Comparison of ENCODE assay signal across 37 cellular contexts in the genomic region with DNA sequence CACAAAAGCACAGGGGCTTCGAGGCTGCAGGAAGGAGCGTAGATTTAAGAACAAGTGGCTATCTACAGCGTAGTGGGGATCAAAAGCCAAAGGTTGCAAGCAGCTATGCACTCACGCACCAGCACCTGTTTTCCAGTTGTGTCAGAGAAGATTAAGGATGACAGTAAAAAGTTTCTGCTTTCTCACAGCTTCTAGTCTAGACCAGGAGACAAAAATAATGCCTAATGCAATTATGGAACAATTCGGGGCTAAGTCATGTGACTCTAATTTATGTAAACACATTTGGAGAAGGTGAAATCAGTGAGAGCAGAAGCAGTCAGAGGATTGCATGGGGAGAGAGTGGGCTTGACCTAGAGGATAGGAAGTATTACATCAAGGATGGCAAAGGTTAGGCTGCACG. TPM values are rescaled to one million over a fixed set of nuclear protein-coding genes. Genes with fewer than 3 reads are reported as not detected.
"Had no signal": no experiment of that assay in that cellular context is flagged by ENCODE, and none has a peak within 500 bp of the region (broad histone marks: within the 10 kb centered on the region; RNA-seq: fewer than 3 reads in every experiment).

No MANE protein-coding gene starts in this region.

- H2AFZ ChIP-seq: neural progenitor cell, parathyroid adenoma had no signal

- H3K79me2 ChIP-seq: parathyroid adenoma had no signal

- H3K9me3 ChIP-seq: adrenal gland, colonic mucosa, gastroesophageal sphincter, stomach, thyroid gland had no signal

- DNase-seq: activated CD4-positive, alpha-beta T cell treated with anti-CD3 and anti-CD28 coated beads for 48 hours; activated CD4-positive, alpha-beta T cell treated with anti-CD3 and anti-CD28 coated beads, Interleukin-2, amount 50 U/mL, for 48 hours; activated CD8-positive, alpha-beta memory T cell treated with anti-CD3 and anti-CD28 coated beads, Interleukin-2, amount 50 U/mL, for 4 hours; activated effector memory CD4-positive, alpha-beta T cell treated with anti-CD3 and anti-CD28 coated beads, Interleukin-2, amount 50 U/mL, for 16 hours; activated naive CD4-positive, alpha-beta T cell treated with anti-CD3 and anti-CD28 coated beads for 36 hours; activated naive CD8-positive, alpha-beta T cell treated with anti-CD3 and anti-CD28 coated beads for 36 hours; activated T-cell treated with anti-CD3 and anti-CD28 coated beads, Interleukin-2, amount 50 U/mL, for 1 hour; adrenal gland; aorta; cerebellar nuclear complex; colonic mucosa; effector memory CD8-positive, alpha-beta T cell; erythroblast; hippocampal formation; immature natural killer cell; kidney; left colon; naive thymus-derived CD4-positive, alpha-beta T cell; occipital lobe; right cardiac atrium; stimulated activated CD4-positive, alpha-beta T cell treated with anti-CD3 and anti-CD28 coated beads, Interleukin-12 subunit alpha, Interleukin-12 subunit beta, amount 100 ng/mL, for 4 hours; stimulated activated CD4-positive, alpha-beta T cell treated with anti-CD3 and anti-CD28 coated beads, Interleukin-4, amount 100 ng/mL, for 4 hours; stimulated activated CD8-positive, alpha-beta memory T cell treated with anti-CD3 and anti-CD28 coated beads, Interleukin-4, amount 100 ng/mL, for 48 hours; stimulated activated naive B cell treated with anti-CD40 and anti-IgM and Interleukin-4, amounts not matched to agents 10 μg/mL and 1 μg/mL and 100 μg/mL, for 72 hours; stomach; T-helper 9 cell; thyroid gland had no signal

- H3K27ac ChIP-seq: adrenal gland, cardiac muscle cell, colonic mucosa, gastroesophageal sphincter, neural progenitor cell, parathyroid adenoma, skin epidermis, stomach, VCaP had no signal

- H3K27me3 ChIP-seq: adrenal gland, cardiac muscle cell, colonic mucosa, neural progenitor cell, stomach, thyroid gland had no signal

- H3K4me3 ChIP-seq: adrenal gland, cardiac muscle cell, colonic mucosa, gastroesophageal sphincter, neural progenitor cell, skin epidermis, stomach, thyroid gland had no signal

- H3K4me1 ChIP-seq: colonic mucosa, gastroesophageal sphincter, neural progenitor cell, parathyroid adenoma had no signal

- H3K4me2 ChIP-seq: neural progenitor cell had no signal

- H3K36me3 ChIP-seq: adrenal gland, cardiac muscle cell, colonic mucosa, gastroesophageal sphincter, neural progenitor cell, stomach, thyroid gland had no signal

- H3K9ac ChIP-seq: neural progenitor cell, parathyroid adenoma had no signal

RNA-seq across cellular contexts. Expression of gene TECTB, which starts 51.6 kb away (rescaled TPM):
- total RNA-seq: activated CD8-positive, alpha-beta memory T cell treated with anti-CD3 and anti-CD28 coated beads for 36 hours; activated naive CD4-positive, alpha-beta T cell treated with anti-CD3 and anti-CD28 coated beads for 36 hours; activated naive CD8-positive, alpha-beta T cell treated with anti-CD3 and anti-CD28 coated beads for 36 hours; activated T-helper 1 cell treated with anti-CD3 and anti-CD28 coated beads, Interleukin-12 subunit alpha, Interleukin-12 subunit beta, Interleukin-2, Interleukin-4 antibody, amounts not matched to agents 30 ng/mL and 10 ng/mL and 1 ng/mL, durations not matched to agents 14 hours and 24 hours and 36 hours; adrenal gland; aorta; cardiac muscle cell; colonic mucosa; gastroesophageal sphincter; kidney; left colon; mesothelial cell of epicardium; naive thymus-derived CD4-positive, alpha-beta T cell; right cardiac atrium; stomach; ureter had no signal
- polyA plus RNA-seq: adrenal gland; aorta; cardiac muscle cell; immature natural killer cell; naive thymus-derived CD4-positive, alpha-beta T cell; right cardiac atrium; stomach had no signal
